ENCODE assay signal across 8 cellular contexts in the genomic region with DNA sequence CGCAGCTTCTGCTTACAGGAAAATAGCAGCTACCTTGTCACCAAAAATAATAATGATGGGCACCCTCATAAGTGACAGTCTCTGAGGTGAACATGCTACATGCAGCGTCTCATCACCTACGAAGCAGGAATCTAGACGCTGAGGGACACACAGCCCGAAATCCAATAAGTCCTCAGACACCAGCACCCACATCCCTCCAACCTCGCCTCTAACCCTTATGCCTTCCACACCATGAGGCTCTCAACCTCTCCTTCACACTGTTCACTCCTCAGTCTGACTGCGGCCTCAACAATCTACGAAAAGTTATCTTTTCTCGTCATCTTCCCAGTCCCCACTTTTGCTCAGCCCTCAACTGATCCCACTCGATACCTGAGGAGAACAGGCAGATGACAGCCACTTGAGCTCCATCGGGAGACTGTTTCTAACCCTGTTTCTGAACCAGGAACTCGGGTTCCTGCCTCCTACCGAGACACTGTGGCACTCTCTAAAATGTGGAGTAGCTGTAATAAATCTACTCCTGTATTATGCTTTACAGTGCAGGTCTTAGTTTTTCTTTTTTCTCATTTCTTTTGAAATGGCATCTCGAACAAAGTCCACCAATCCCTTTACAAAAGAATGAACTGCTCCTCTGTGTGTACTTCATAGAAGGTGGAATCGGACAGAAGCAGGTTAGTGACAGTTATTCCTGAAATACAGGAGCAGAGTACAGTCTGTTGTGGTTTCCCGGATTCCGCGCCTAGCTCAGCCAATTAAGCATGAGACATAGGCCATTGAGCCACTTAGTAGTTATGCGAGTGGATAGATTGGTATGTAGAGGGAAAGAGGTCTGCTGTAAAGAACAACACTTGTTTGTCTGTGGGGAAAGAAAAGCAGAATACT. TPM values are rescaled to one million over a fixed set of nuclear protein-coding genes. Genes with fewer than 3 reads are reported as not detected.
DNase-seq lines count a peak whose midpoint lies in the region; ATAC-seq, FAIRE-seq and TF ChIP-seq lines count a peak whose summit lies in the region.
"Not testable (repeated sequence)": the region's sequence is repeated elsewhere in the genome, so short reads cannot be mapped to it uniquely, and the experiment has no call there.

No MANE protein-coding gene starts in this region.

- TSS peak; percentile 63 for BruUV-seq in endothelial cell of umbilical vein (replicated peaks; lab: Mats Ljungman, UMichigan)

- intact Hi-C loops in ascending aorta (cut with DNase I); endothelial cell of umbilical vein (cut with micrococcal nuclease): not testable (repeated sequence)

- peak overlapping the region; percentile 86 to 99 (median 96) for H3K9ac ChIP-seq in BLaER1 treated with 17β-estradiol and CSF1 and Interleukin-3, amounts not matched to agents 10 nM and 100 nM
- H3K9ac ChIP-seq in HUES64 (ENCODE audit: low read depth, low read length) (peak overlapping the region; percentile 54), endothelial cell of umbilical vein (replicated peaks; ENCODE audit: extremely low read depth, insufficient read depth, low read length) (peak overlapping the region; percentile 44)

- POLR2A ChIA-PET in endothelial cell of umbilical vein (lab: Charles Lee), result not testable (repeated sequence)

- dilution Hi-C loops in endothelial cell of umbilical vein (cut with MboI; ENCODE audit: extremely low pct_ligation_motif_present, low sequenced_read_pairs), result not testable (repeated sequence)

- H4K20me1 ChIP-seq in BLaER1 treated with 17β-estradiol and CSF1 and Interleukin-3, amounts not matched to agents 10 nM and 100 nM, result peaks cover 0 to 16% (median 0%) of the 10 kb centered on the region in 11 experiments; a peak in 6 of 22 replicates
- not testable (repeated sequence) for H4K20me1 ChIP-seq in endothelial cell of umbilical vein (replicated peaks; ENCODE audit: control insufficient read depth, extremely low read depth, insufficient read depth, low read length)

- peak overlapping the region; percentile 100 for H3K27ac Mint-ChIP-seq in T-helper 17 cell

- DNase-seq in T-helper 17 cell; ascending aorta (ENCODE audit: low spot score in 2 of 2); endothelial cell of umbilical vein (ENCODE audit: low read depth, low spot score); suprapubic skin (ENCODE audit: low spot score in 2 of 2): not testable (repeated sequence)

- peak overlapping the region; percentile 84 to 98 (median 94) for H3K27ac ChIP-seq in BLaER1 treated with 17β-estradiol and CSF1 and Interleukin-3, amounts not matched to agents 10 nM and 100 nM
- peak overlapping the region; percentile 51; the same call in 1 of the 2 replicates for H3K27ac ChIP-seq in HUES64 (ENCODE audit: low read depth, low read length)
- peak overlapping the region; percentile 92 for H3K27ac ChIP-seq in ascending aorta
- H3K27ac ChIP-seq in endothelial cell of umbilical vein (ENCODE audit: insufficient read depth, low read depth, low read length), result peak overlapping the region; percentile 89
- peak overlapping the region; percentile 98 for H3K27ac ChIP-seq in layer of hippocampus (ENCODE audit: low read depth, low read length)
- peak overlapping the region; percentile 98 for H3K27ac ChIP-seq in neutrophil
- H3K27ac ChIP-seq in suprapubic skin, result peak overlapping the region; percentile 97

- TF ChIP-seq POLR2A in endothelial cell of umbilical vein (IDR thresholded peaks at IDR 0.05; ENCODE audit: low read depth, low read length); suprapubic skin (IDR thresholded peaks at IDR 0.05): not testable (repeated sequence)

- H3K27me3 ChIP-seq in BLaER1 treated with 17β-estradiol and CSF1 and Interleukin-3, amounts not matched to agents 10 nM and 100 nM; HUES64 (ENCODE audit: insufficient read depth, low read length); ascending aorta; endothelial cell of umbilical vein (ENCODE audit: control insufficient read depth in 2 of 2, insufficient read depth in 2 of 2, low read length in 2 of 2); layer of hippocampus (ENCODE audit: control insufficient read depth, insufficient read depth, low read length); neutrophil; suprapubic skin: not testable (repeated sequence)

- not testable (repeated sequence) for ATAC-seq in T-helper 17 cell

- H3K9me1 ChIP-seq in endothelial cell of umbilical vein (replicated peaks; ENCODE audit: control insufficient read depth, extremely low read depth, insufficient read depth, low read length), result not testable (repeated sequence)

- peaks cover 11 to 26% (median 22%) of the 10 kb centered on the region in 11 experiments for H3K36me3 ChIP-seq in BLaER1 treated with 17β-estradiol and CSF1 and Interleukin-3, amounts not matched to agents 10 nM and 100 nM
- peaks cover 14% of the 10 kb centered on the region for H3K36me3 ChIP-seq in HUES64 (ENCODE audit: insufficient read depth, low read length)
- H3K36me3 ChIP-seq in ascending aorta; endothelial cell of umbilical vein (ENCODE audit: control insufficient read depth in 2 of 2, extremely low read depth in 1 of 2, insufficient read depth in 2 of 2, low read length in 2 of 2); suprapubic skin: not testable (repeated sequence)
- H3K36me3 ChIP-seq in neutrophil, result peaks cover 13% of the 10 kb centered on the region

- H3K79me2 ChIP-seq in endothelial cell of umbilical vein (ENCODE audit: control insufficient read depth, insufficient read depth, low read length), result peaks cover 13% of the 10 kb centered on the region

- CTCF ChIA-PET in endothelial cell of umbilical vein (lab: Charles Lee), result interaction anchor here (0.7 kb wide), 1 partner anchor 77 kb away, joined by 3 read pairs; no protein-coding TSS in a partner anchor

- 86% methylated on average over 13 of the region's 19 CpGs for WGBS in HUES64
- WGBS in suprapubic skin, result 88% methylated on average over 15 of the region's 19 CpGs

- peaks cover 11 to 24% (median 20%) of the 10 kb centered on the region in 10 experiments for H3K4me1 ChIP-seq in BLaER1 treated with 17β-estradiol and CSF1 and Interleukin-3, amounts not matched to agents 10 nM and 100 nM
- not testable (repeated sequence) for H3K4me1 ChIP-seq in HUES64 (ENCODE audit: insufficient read depth, low read length); ascending aorta; endothelial cell of umbilical vein (ENCODE audit: control insufficient read depth, extremely low read depth, insufficient read depth, low read length)
- H3K4me1 ChIP-seq in neutrophil (ENCODE audit: control insufficient read depth in 1 of 2, insufficient read depth in 1 of 2, low read depth in 1 of 2, low read length in 1 of 2), result peaks cover 17 to 24% of the 10 kb centered on the region in 2 experiments
- H3K4me1 ChIP-seq in suprapubic skin, result peaks cover 31% of the 10 kb centered on the region

- not testable (repeated sequence) for FAIRE-seq in endothelial cell of umbilical vein (lab: Jason Lieb, UNC)

- peak overlapping the region; percentile 77 to 99 (median 95) for H3K4me3 ChIP-seq in BLaER1 treated with 17β-estradiol and CSF1 and Interleukin-3, amounts not matched to agents 10 nM and 100 nM
- H3K4me3 ChIP-seq in HUES64 (ENCODE audit: low read length) (peak overlapping the region; percentile 81), ascending aorta (peak overlapping the region; percentile 75 to 86), endothelial cell of umbilical vein (replicated peaks in 1 of 3; ENCODE audit: insufficient read depth in 1 of 3, low read depth in 1 of 3, low read length in 3 of 3) (peak overlapping the region; percentile 58 to 85 (median 80)), neutrophil (ENCODE audit: low read depth in 1 of 2, low read length in 1 of 2) (peak overlapping the region; percentile 90 to 96), suprapubic skin (peak overlapping the region; percentile 90)

- peak overlapping the region; percentile 95 for H3K4me3 Mint-ChIP-seq in T-helper 17 cell

- H3K4me2 ChIP-seq in BLaER1 treated with 17β-estradiol and CSF1 and Interleukin-3, amounts not matched to agents 10 nM and 100 nM, result peak overlapping the region; percentile 46 to 72 (median 62)
- H3K4me2 ChIP-seq in endothelial cell of umbilical vein (ENCODE audit: insufficient read depth, low read length), result peak overlapping the region; percentile 55

- H3K27me3 Mint-ChIP-seq in T-helper 17 cell, result not testable (repeated sequence)

- TF ChIP-seq EP300 in suprapubic skin (IDR thresholded peaks at IDR 0.05), result not testable (repeated sequence)

- TF ChIP-seq CTCF in ascending aorta (IDR thresholded peaks at IDR 0.05); endothelial cell of umbilical vein (IDR thresholded peaks at IDR 0.05; ENCODE audit: extremely low read depth in 1 of 2, insufficient read depth in 1 of 2, low read depth in 1 of 2, low read length in 2 of 2); neutrophil (IDR thresholded peaks at IDR 0.05); suprapubic skin (IDR thresholded peaks at IDR 0.05): not testable (repeated sequence)

- H2AFZ ChIP-seq in endothelial cell of umbilical vein (ENCODE audit: low read depth, low read length), result peak overlapping the region; percentile 87

- not testable (repeated sequence) for H3K4me1 Mint-ChIP-seq in T-helper 17 cell

- not testable (repeated sequence) for H3K9me3 ChIP-seq in BLaER1 treated with 17β-estradiol and CSF1 and Interleukin-3, amounts not matched to agents 10 nM and 100 nM (replicated peaks in 1 of 11); HUES64 (ENCODE audit: insufficient read depth, low read depth, low read length); T-helper 17 cell (ENCODE audit: control insufficient read depth, low read length, poor library complexity, severe bottlenecking); ascending aorta; endothelial cell of umbilical vein (replicated peaks; ENCODE audit: control insufficient read depth, insufficient read depth, low read length); neutrophil; suprapubic skin

- not testable (repeated sequence) for H3K36me3 Mint-ChIP-seq in T-helper 17 cell (ENCODE audit: low read depth)

RNA-seq across cellular contexts. Expression of gene EAPP, which starts 0.9 kb away (rescaled TPM):
- polyA plus RNA-seq in HUES64 (2013, experiment 1 of 2), result 35.7 TPM
- polyA plus RNA-seq in HUES64 (2013, experiment 2 of 2), result 41.8 TPM
- total RNA-seq in T-helper 17 cell (10 to 100 TPM; 64.7 to 67.6 TPM), ascending aorta (10.1 TPM), endothelial cell of umbilical vein (22.2 and 24.3 TPM in 2 replicates), suprapubic skin (10 to 100 TPM; 31.6 to 52.5 (median 43.7) TPM)
- polyA plus RNA-seq in endothelial cell of umbilical vein, result 14.1 and 16.6 TPM in 2 replicates
- polyA plus RNA-seq in endothelial cell of umbilical vein (2011; cell fraction: cytosol; rRNA removed), result 26.6 and 26.7 TPM in 2 replicates
- 12.1 and 16.1 TPM in 2 replicates for polyA plus RNA-seq in endothelial cell of umbilical vein (2011; cell fraction: nucleus; rRNA removed)
- polyA plus RNA-seq in endothelial cell of umbilical vein (2012), result 22.4 and 31.4 TPM in 2 replicates
- 15.8 and 20.4 TPM in 2 replicates for polyA minus RNA-seq in endothelial cell of umbilical vein
- 22.3 TPM for polyA minus RNA-seq in endothelial cell of umbilical vein (2011; cell fraction: cytosol; rRNA and poly(A)+ RNA removed)
- polyA minus RNA-seq in endothelial cell of umbilical vein (2011; cell fraction: nucleus; rRNA and poly(A)+ RNA removed), result 10.0 and 10.8 TPM in 2 replicates

Comparison
In these comparisons a context has a peak if more than half of its experiments do, and no peak if none do; other contexts are left out.
1. H3K9ac ChIP-seq: peak in every context shown above with its lines; median percentile 96 in BLaER1 treated with 17β-estradiol and CSF1 and Interleukin-3, amounts not matched to agents 10 nM and 100 nM; 54 in HUES64; 44 in endothelial cell of umbilical vein.